In genomic region chr19:9539921-9540320, GRCh38 we compare ENCODE assay signal across 13 cellular contexts. TPM values are rescaled to one million over a fixed set of nuclear protein-coding genes. Genes with fewer than 3 reads are reported as not detected.
DNase-seq lines count a peak whose midpoint lies in the region; TF ChIP-seq lines count a peak whose summit lies in the region.
"Not testable (repeated sequence)": the region's sequence is repeated elsewhere in the genome, so short reads cannot be mapped to it uniquely, and the experiment has no call there.
"Had no signal": no experiment of that assay in that cellular context is flagged by ENCODE, and none has a peak within 500 bp of the region (broad histone marks: within the 10 kb centered on the region; RNA-seq: fewer than 3 reads in every experiment).

No MANE protein-coding gene starts in this region.

- H3K4me1 ChIP-seq in esophagus (ENCODE audit: control insufficient read depth in 2 of 2, insufficient read depth in 2 of 2, low read length in 1 of 2) = not testable (repeated sequence)

- not testable (repeated sequence) for H3K27me3 ChIP-seq in esophagus (ENCODE audit: control insufficient read depth in 1 of 2, insufficient read depth in 2 of 2, low read length in 2 of 2)

- peak overlapping the region; percentile 20 to 59 for H3K27ac ChIP-seq in esophagus (ENCODE audit: low read depth in 2 of 2, low read length in 1 of 2)

- H3K4me1 Mint-ChIP-seq in Calu3 (ENCODE audit: low read depth, unreplicated experiment); T-helper 2 cell treated with Interferon-gamma antibody and Interleukin-4, amounts not matched to agents 5 μg/mL and 100 μg/mL, for 36 hours (ENCODE audit: low read depth); activated T-helper 1 cell treated with anti-CD3 and anti-CD28 coated beads, Interleukin-12 subunit alpha, Interleukin-12 subunit beta, Interleukin-2, Interleukin-4 antibody, amounts not matched to agents 30 ng/mL and 10 ng/mL and 1 ng/mL, durations not matched to agents 14 hours and 24 hours and 36 hours (ENCODE audit: low read depth); progenitor cell of endocrine pancreas (ENCODE audit: low read depth): not testable (repeated sequence)
- peaks cover 11% of the 10 kb centered on the region for H3K4me1 Mint-ChIP-seq in mesothelial cell of epicardium

- H3K9me3 ChIP-seq in esophagus (ENCODE audit: control insufficient read depth in 2 of 2, insufficient read depth in 1 of 2, low read depth in 1 of 2, low read length in 1 of 2) = not testable (repeated sequence)

- BruUV-seq in Calu3 (replicated peaks; lab: Mats Ljungman, UMichigan) = not testable (repeated sequence)

- H3K36me3 ChIP-seq in esophagus (ENCODE audit: control insufficient read depth in 2 of 2, insufficient read depth in 2 of 2, low read length in 1 of 2) = peaks cover 5 to 11% of the 10 kb centered on the region in 2 donors

- CTCF ChIA-PET in Calu3 (lab: Charles Lee) = not testable (repeated sequence)

- TF ChIP-seq CTCF in Calu3 (IDR thresholded peaks at IDR 0.05; ENCODE audit: unreplicated experiment); mesothelial cell of epicardium (IDR thresholded peaks at IDR 0.05; ENCODE audit: unreplicated experiment); progenitor cell of endocrine pancreas (IDR thresholded peaks at IDR 0.05; ENCODE audit: unreplicated experiment): not testable (repeated sequence)

- H3K4me3 Mint-ChIP-seq in Calu3 (ENCODE audit: low read depth, unreplicated experiment) (peak overlapping the region; percentile 5), mesothelial cell of epicardium (peak overlapping the region; percentile 98), progenitor cell of endocrine pancreas (ENCODE audit: low read depth) (peak overlapping the region; percentile 55)
- peak overlapping the region; percentile 94 for H3K4me3 Mint-ChIP-seq in T-helper 2 cell treated with Interferon-gamma antibody and Interleukin-4, amounts not matched to agents 5 μg/mL and 100 μg/mL, for 36 hours
- H3K4me3 Mint-ChIP-seq in activated T-helper 1 cell treated with anti-CD3 and anti-CD28 coated beads, Interleukin-12 subunit alpha, Interleukin-12 subunit beta, Interleukin-2, Interleukin-4 antibody, amounts not matched to agents 30 ng/mL and 10 ng/mL and 1 ng/mL, durations not matched to agents 14 hours and 24 hours and 36 hours = peak overlapping the region; percentile 74

- H3K27ac Mint-ChIP-seq in Calu3 (ENCODE audit: unreplicated experiment) (peak overlapping the region; percentile 9), mesothelial cell of epicardium (peak overlapping the region; percentile 100), progenitor cell of endocrine pancreas (peak overlapping the region; percentile 100)
- peak overlapping the region; percentile 55 for H3K27ac Mint-ChIP-seq in T-helper 2 cell treated with Interferon-gamma antibody and Interleukin-4, amounts not matched to agents 5 μg/mL and 100 μg/mL, for 36 hours
- H3K27ac Mint-ChIP-seq in activated T-helper 1 cell treated with anti-CD3 and anti-CD28 coated beads, Interleukin-12 subunit alpha, Interleukin-12 subunit beta, Interleukin-2, Interleukin-4 antibody, amounts not matched to agents 30 ng/mL and 10 ng/mL and 1 ng/mL, durations not matched to agents 14 hours and 24 hours and 36 hours = peak overlapping the region; percentile 40

- peaks cover 34% of the 10 kb centered on the region for H3K36me3 Mint-ChIP-seq in Calu3 (ENCODE audit: insufficient read depth, unreplicated experiment)
- peaks cover 40% of the 10 kb centered on the region for H3K36me3 Mint-ChIP-seq in T-helper 2 cell treated with Interferon-gamma antibody and Interleukin-4, amounts not matched to agents 5 μg/mL and 100 μg/mL, for 36 hours (ENCODE audit: low read depth)
- H3K36me3 Mint-ChIP-seq in activated T-helper 1 cell treated with anti-CD3 and anti-CD28 coated beads, Interleukin-12 subunit alpha, Interleukin-12 subunit beta, Interleukin-2, Interleukin-4 antibody, amounts not matched to agents 30 ng/mL and 10 ng/mL and 1 ng/mL, durations not matched to agents 14 hours and 24 hours and 36 hours (ENCODE audit: low read depth) = peaks cover 30% of the 10 kb centered on the region
- H3K36me3 Mint-ChIP-seq in mesothelial cell of epicardium = peaks cover 39% of the 10 kb centered on the region
- H3K36me3 Mint-ChIP-seq in progenitor cell of endocrine pancreas (ENCODE audit: insufficient read depth) = peaks cover 44% of the 10 kb centered on the region

- not testable (repeated sequence) for DNase-seq in Calu3; T-helper 2 cell treated with Interferon-gamma antibody and Interleukin-4, amounts not matched to agents 5 μg/mL and 100 μg/mL, for 36 hours (ENCODE audit: low spot score); activated T-helper 1 cell treated with anti-CD3 and anti-CD28 coated beads, Interleukin-12 subunit alpha, Interleukin-12 subunit beta, Interleukin-2, Interleukin-4 antibody, amounts not matched to agents 30 ng/mL and 10 ng/mL and 1 ng/mL, durations not matched to agents 14 hours and 24 hours and 36 hours (ENCODE audit: low spot score); mesothelial cell of epicardium (ENCODE audit: low spot score in 2 of 2, unreplicated experiment in 2 of 2); progenitor cell of endocrine pancreas (ENCODE audit: low spot score, unreplicated experiment)
- peak; percentile 2 for DNase-seq in astrocyte of the hippocampus (ENCODE audit: low read depth, low spot score)

- 58 to 86% methylated on average over 1 of the region's 1 CpG for WGBS in esophagus, 2 donors

- H3K27me3 Mint-ChIP-seq in Calu3 (ENCODE audit: unreplicated experiment); T-helper 2 cell treated with Interferon-gamma antibody and Interleukin-4, amounts not matched to agents 5 μg/mL and 100 μg/mL, for 36 hours (ENCODE audit: low read depth); activated T-helper 1 cell treated with anti-CD3 and anti-CD28 coated beads, Interleukin-12 subunit alpha, Interleukin-12 subunit beta, Interleukin-2, Interleukin-4 antibody, amounts not matched to agents 30 ng/mL and 10 ng/mL and 1 ng/mL, durations not matched to agents 14 hours and 24 hours and 36 hours (ENCODE audit: insufficient read depth); mesothelial cell of epicardium (ENCODE audit: low read depth); progenitor cell of endocrine pancreas: not testable (repeated sequence)

- H3K9me3 Mint-ChIP-seq in Calu3 (ENCODE audit: low read depth, unreplicated experiment) = not testable (repeated sequence)
- H3K9me3 Mint-ChIP-seq in T-helper 2 cell treated with Interferon-gamma antibody and Interleukin-4, amounts not matched to agents 5 μg/mL and 100 μg/mL, for 36 hours = peaks cover 36% of the 10 kb centered on the region
- peaks cover 37% of the 10 kb centered on the region for H3K9me3 Mint-ChIP-seq in activated T-helper 1 cell treated with anti-CD3 and anti-CD28 coated beads, Interleukin-12 subunit alpha, Interleukin-12 subunit beta, Interleukin-2, Interleukin-4 antibody, amounts not matched to agents 30 ng/mL and 10 ng/mL and 1 ng/mL, durations not matched to agents 14 hours and 24 hours and 36 hours
- H3K9me3 Mint-ChIP-seq in mesothelial cell of epicardium = peaks cover 35% of the 10 kb centered on the region
- H3K9me3 Mint-ChIP-seq in progenitor cell of endocrine pancreas (ENCODE audit: low read depth) = peaks cover 34% of the 10 kb centered on the region

- intact Hi-C loops in Calu3 (cut with micrococcal nuclease; ENCODE audit: unreplicated experiment) = not testable (repeated sequence)
- intact Hi-C loops in activated T-helper 1 cell treated with anti-CD3 and anti-CD28 coated beads, Interleukin-12 subunit alpha, Interleukin-12 subunit beta, Interleukin-2, Interleukin-4 antibody, amounts not matched to agents 30 ng/mL and 10 ng/mL and 1 ng/mL, durations not matched to agents 14 hours and 24 hours and 36 hours (cut with micrococcal nuclease) = loop anchor here (5.0 kb wide), 2 partner anchors 82 to 257 kb away; partner anchors contain the start of gene ZNF561

- not testable (repeated sequence) for H3K4me3 ChIP-seq in esophagus (ENCODE audit: low read depth in 1 of 2, low read length in 2 of 2)

RNA-seq across cellular contexts. Expression of gene ZNF426, which starts 1.5 kb away (rescaled TPM):
- 7.8 and 9.4 TPM in 2 replicates for total RNA-seq in Calu3 (2022)
- 10.2 and 10.3 TPM in 2 replicates for total RNA-seq in activated T-helper 1 cell treated with anti-CD3 and anti-CD28 coated beads, Interleukin-12 subunit alpha, Interleukin-12 subunit beta, Interleukin-2, Interleukin-4 antibody, amounts not matched to agents 30 ng/mL and 10 ng/mL and 1 ng/mL, durations not matched to agents 14 hours and 24 hours and 36 hours
- 10 to 100 TPM; 13.2 to 17.5 TPM for polyA plus RNA-seq in esophagus
- 32.4 to 35.4 TPM (median 35.1 TPM) in 3 replicates for total RNA-seq in mesothelial cell of epicardium
- total RNA-seq in progenitor cell of endocrine pancreas = 21.7 and 24.2 TPM in 2 replicates

RNA-seq across cellular contexts. Expression of gene ZNF560, which starts 41.5 kb away (rescaled TPM):
- total RNA-seq in Calu3 (2022) (not detected in 2 replicates), mesothelial cell of epicardium (not detected in 3 replicates), progenitor cell of endocrine pancreas (not detected in 2 replicates)
- total RNA-seq in activated T-helper 1 cell treated with anti-CD3 and anti-CD28 coated beads, Interleukin-12 subunit alpha, Interleukin-12 subunit beta, Interleukin-2, Interleukin-4 antibody, amounts not matched to agents 30 ng/mL and 10 ng/mL and 1 ng/mL, durations not matched to agents 14 hours and 24 hours and 36 hours = not detected in 2 replicates
- under 1 TPM in 1 of 2 donors, not detected in 1; 0.05 TPM for polyA plus RNA-seq in esophagus
- total RNA-seq: aorta, H7, HepG2, LHCN-M2, SJCRH30, tibial nerve had no signal
- polyA plus RNA-seq: aorta, HepG2 had no signal

RNA-seq across cellular contexts. Expression of gene ZNF121, which starts 44.4 kb away (rescaled TPM):
- total RNA-seq in Calu3 (2022) (61.1 and 66.2 TPM in 2 replicates), mesothelial cell of epicardium (63.5 to 69.9 TPM (median 67.4 TPM) in 3 replicates), progenitor cell of endocrine pancreas (53.9 and 57.0 TPM in 2 replicates)
- 63.4 and 64.8 TPM in 2 replicates for total RNA-seq in activated T-helper 1 cell treated with anti-CD3 and anti-CD28 coated beads, Interleukin-12 subunit alpha, Interleukin-12 subunit beta, Interleukin-2, Interleukin-4 antibody, amounts not matched to agents 30 ng/mL and 10 ng/mL and 1 ng/mL, durations not matched to agents 14 hours and 24 hours and 36 hours
- polyA plus RNA-seq in esophagus = 10 to 100 TPM in 1 of 2 donors, 1 to 10 TPM in 1; 4.8 to 10.6 TPM

Comparison
In these comparisons a context has a peak if more than half of its experiments do, and no peak if none do; other contexts are left out.
1. H3K27ac Mint-ChIP-seq: peak in every context shown above with its lines; median percentile 100 in mesothelial cell of epicardium; 100 in progenitor cell of endocrine pancreas; 55 in T-helper 2 cell treated with Interferon-gamma antibody and Interleukin-4, amounts not matched to agents 5 μg/mL and 100 μg/mL, for 36 hours; 40 in activated T-helper 1 cell treated with anti-CD3 and anti-CD28 coated beads, Interleukin-12 subunit alpha, Interleukin-12 subunit beta, Interleukin-2, Interleukin-4 antibody, amounts not matched to agents 30 ng/mL and 10 ng/mL and 1 ng/mL, durations not matched to agents 14 hours and 24 hours and 36 hours; 9 in Calu3.
2. H3K4me3 Mint-ChIP-seq: peak in every context shown above with its lines; median percentile 98 in mesothelial cell of epicardium; 94 in T-helper 2 cell treated with Interferon-gamma antibody and Interleukin-4, amounts not matched to agents 5 μg/mL and 100 μg/mL, for 36 hours; 74 in activated T-helper 1 cell treated with anti-CD3 and anti-CD28 coated beads, Interleukin-12 subunit alpha, Interleukin-12 subunit beta, Interleukin-2, Interleukin-4 antibody, amounts not matched to agents 30 ng/mL and 10 ng/mL and 1 ng/mL, durations not matched to agents 14 hours and 24 hours and 36 hours; 55 in progenitor cell of endocrine pancreas; 5 in Calu3.